ENCODE assay signal across 1 cellular context in genomic region chr2:113072584-113072983, GRCh38.
TF ChIP-seq lines count a peak whose summit lies in the region.

No MANE protein-coding gene starts in this region.

TF ChIP-seq in SK-N-SH treated with all-trans-retinoic acid at 6 μM for 48 hours, 23 proteins besides CTCF, POLR2A, EP300 and RAD21 (continued from another document):
- TF ChIP-seq ARNTL (CRISPR knock-in tag; IDR thresholded peaks at IDR 0.05; ENCODE audit: borderline replicate concordance, low read depth), result no peak
- no peak for TF ChIP-seq ZNF8 (CRISPR knock-in tag; IDR thresholded peaks at IDR 0.05)
- TF ChIP-seq ESRRG (CRISPR knock-in tag; IDR thresholded peaks at IDR 0.05), result no peak
- no peak for TF ChIP-seq ZFP30 (CRISPR knock-in tag; IDR thresholded peaks at IDR 0.05)
- TF ChIP-seq RARB (CRISPR knock-in tag; IDR thresholded peaks at IDR 0.05), result no peak
